ENCODE assay signal across 22 cellular contexts in genomic region chr1:176557543-176558258, GRCh38.
DNase-seq lines count a peak whose midpoint lies in the region; ATAC-seq, FAIRE-seq and TF ChIP-seq lines count a peak whose summit lies in the region.
"Had no signal": no experiment of that assay in that cellular context is flagged by ENCODE, and none has a peak within 500 bp of the region (broad histone marks: within the 10 kb centered on the region; RNA-seq: fewer than 3 reads in every experiment).

No MANE protein-coding gene starts in this region.

- H3K36me3 ChIP-seq in RWPE2 (ENCODE audit: low read depth) (no peaks in the 10 kb centered on the region), pancreas (no peaks in the 10 kb centered on the region)
- H3K36me3 ChIP-seq: BE2C had no signal

- TF ChIP-seq CTCF in RWPE2 (IDR thresholded peaks at IDR 0.05; ENCODE audit: poor library complexity, severe bottlenecking), result no peak
- no peak for TF ChIP-seq CTCF in foreskin keratinocyte (conservative IDR thresholded peaks at IDR 0.05)
- TF ChIP-seq CTCF in pancreas (IDR thresholded peaks at IDR 0.05), result no peak

- no peak for FAIRE-seq in pancreas (lab: Jason Lieb, UNC)
- FAIRE-seq: A549, GM12878 had no signal

- intact Hi-C loops in pancreas (cut with DNase I), result loop anchor here in 2 of 3 donors (5.0 to 10.0 kb wide), 3 partner anchors 135 to 325 kb away; no protein-coding TSS in a partner anchor

- ATAC-seq in RWPE2 (ENCODE audit: low read depth), result peak; percentile 82
- peak; percentile 81 for ATAC-seq in foreskin keratinocyte
- peak; percentile 53 to 68 (median 64) for ATAC-seq in pancreas
- no peak for ATAC-seq in HG03442 (IDR thresholded peaks at IDR 0.05; ENCODE audit: unreplicated experiment)
- no peak for ATAC-seq in HG03159 (IDR thresholded peaks at IDR 0.05; ENCODE audit: unreplicated experiment)
- ATAC-seq: A549, GM12878, SK-N-SH treated with all-trans-retinoic acid at 6 μM for 48 hours had no signal

- DNase-seq in DMS53 (lab: John Stamatoyannopoulos, UW), result peak; percentile 51
- DNase-seq in RWPE2 (ENCODE audit: low spot score), result no peak
- DNase-seq in foreskin keratinocyte, result peak; percentile 44 to 66
- DNase-seq in pancreas, result peak in 3 of 6 donors; percentile 23 to 32 (median 26)
- DNase-seq in iPS-NIHi11 (ENCODE audit: low spot score), result no peak
- DNase-seq: BE2C, DND-41, H9, HFFc6, KBM-7, NCI-H1092, NCI-H1436 treated with DMSO at 0.1 percent for 48 hours, NCI-H1930, NCI-H226, NCI-H510A treated with DMSO at 0.1 percent for 48 hours, NCI-H748 treated with DMSO at 0.1 percent for 48 hours had no signal

- H3K4me3 ChIP-seq in RWPE2 (ENCODE audit: severe bottlenecking) (no peak overlapping the region), pancreas (no peak overlapping the region)
- H3K4me3 ChIP-seq: A549, GM12878 had no signal

- H3K9me3 ChIP-seq in RWPE2 (ENCODE audit: severe bottlenecking) (no peaks in the 10 kb centered on the region), pancreas (no peaks in the 10 kb centered on the region)
- H3K9me3 ChIP-seq: A549, BE2C had no signal

- WGBS in pancreas, 2 donors, result 27 to 29% methylated on average over 2 of the region's 2 CpGs

- no peak overlapping the region for H3K27ac ChIP-seq in RWPE2 (ENCODE audit: poor library complexity, severe bottlenecking)
- no peak overlapping the region for H3K27ac ChIP-seq in foreskin keratinocyte
- H3K27ac ChIP-seq in pancreas, result no peak overlapping the region
- H3K27ac ChIP-seq: A549, HL-60 had no signal

- no peaks in the 10 kb centered on the region for H3K4me1 ChIP-seq in RWPE2 (ENCODE audit: insufficient read depth, poor library complexity, severe bottlenecking)
- no peaks in the 10 kb centered on the region for H3K4me1 ChIP-seq in foreskin keratinocyte
- no peaks in the 10 kb centered on the region for H3K4me1 ChIP-seq in pancreas
- H3K4me1 ChIP-seq: A549, BE2C had no signal

- H3K27me3 ChIP-seq in RWPE2 (ENCODE audit: insufficient read depth, poor library complexity, severe bottlenecking) (peaks cover 11% of the 10 kb centered on the region), foreskin keratinocyte (peaks cover 16% of the 10 kb centered on the region), pancreas (no peaks in the 10 kb centered on the region)
- H3K27me3 ChIP-seq: BE2C had no signal

Comparison
In these comparisons a context has a peak if more than half of its experiments do, and no peak if none do; other contexts are left out.
1. DNase-seq: peak in DMS53 (single experiment) and foreskin keratinocyte (2 of 2); none in RWPE2 (single experiment) and iPS-NIHi11 (single experiment).
2. ATAC-seq: peak in RWPE2 (single experiment), foreskin keratinocyte (single experiment) and pancreas (4 of 4); none in HG03442 (single experiment) and HG03159 (single experiment).